Comparison of ENCODE assay signal across 19 cellular contexts in genomic region chr2:102453497-102453896, GRCh38. TPM values are rescaled to one million over a fixed set of nuclear protein-coding genes. Genes with fewer than 3 reads are reported as not detected.
DNase-seq lines count a peak whose midpoint lies in the region; ATAC-seq, FAIRE-seq and TF ChIP-seq lines count a peak whose summit lies in the region.
"Had no signal": no experiment of that assay in that cellular context is flagged by ENCODE, and none has a peak within 500 bp of the region (broad histone marks: within the 10 kb centered on the region; RNA-seq: fewer than 3 reads in every experiment).

No MANE protein-coding gene starts in this region.

- no peak overlapping the region for H3K9ac ChIP-seq in colonic mucosa (ENCODE audit: low read depth in 2 of 2, low read length in 2 of 2)
- H3K9ac ChIP-seq: BLaER1 treated with 17β-estradiol and CSF1 and Interleukin-3, amounts not matched to agents 10 nM and 100 nM; KMS-11 had no signal

- H3K9me3 ChIP-seq in colonic mucosa (no peaks in the 10 kb centered on the region), small intestine (ENCODE audit: control insufficient read depth, low read depth) (no peaks in the 10 kb centered on the region)
- H3K9me3 ChIP-seq in naive thymus-derived CD4-positive, alpha-beta T cell (ENCODE audit: control insufficient read depth in 2 of 3, low read length in 3 of 3): no peaks in the 10 kb centered on the region
- H3K9me3 ChIP-seq: A549, MG63 had no signal

- CTCF ChIA-PET in activated CD8-positive, alpha-beta T cell treated with anti-CD3 and anti-CD28 coated beads for 36 hours (lab: Charles Lee): interaction anchor here (1.2 to 3.4 kb wide), 3 partner anchors 10 to 162 kb away, joined by 4 to 17 read pairs (median 7); partner anchors contain the start of gene SLC9A4
- CTCF ChIA-PET in activated CD8-positive, alpha-beta T cell treated with anti-CD3 and anti-CD28 coated beads, Interleukin-2, amount 10 ng/mL, durations not matched to agents 7 days and 5 days (lab: Charles Lee): interaction anchor here (0.8 to 5.3 kb wide), 5 partner anchors 10 to 218 kb away, joined by 3 to 20 read pairs (median 4); partner anchors contain the start of gene SLC9A4
- CTCF ChIA-PET in naive thymus-derived CD4-positive, alpha-beta T cell (lab: Charles Lee): interaction anchor here (2.2 kb wide), 1 partner anchor 10 kb away, joined by 7 read pairs; no protein-coding TSS in a partner anchor

- H3K4me3 Mint-ChIP-seq in activated CD8-positive, alpha-beta T cell treated with anti-CD3 and anti-CD28 coated beads for 36 hours: no peak overlapping the region
- H3K4me3 Mint-ChIP-seq in activated CD8-positive, alpha-beta T cell treated with anti-CD3 and anti-CD28 coated beads, Interleukin-2, amount 10 ng/mL, durations not matched to agents 7 days and 5 days: no peak overlapping the region
- H3K4me3 Mint-ChIP-seq in naive thymus-derived CD4-positive, alpha-beta T cell: no peak overlapping the region

- H3K4me3 ChIP-seq in colonic mucosa (no peak overlapping the region), small intestine (ENCODE audit: low read depth in 1 of 2, low read length in 2 of 2) (no peak overlapping the region)
- H3K4me3 ChIP-seq in naive thymus-derived CD4-positive, alpha-beta T cell (ENCODE audit: low read length): no peak overlapping the region
- H3K4me3 ChIP-seq: A549; BLaER1 treated with 17β-estradiol and CSF1 and Interleukin-3, amounts not matched to agents 10 nM and 100 nM; MG63 had no signal

- H3K27ac ChIP-seq in colonic mucosa: no peak overlapping the region
- H3K27ac ChIP-seq in small intestine (ENCODE audit: low read depth in 1 of 2, low read length in 1 of 2): no peak overlapping the region
- no peak overlapping the region for H3K27ac ChIP-seq in naive thymus-derived CD4-positive, alpha-beta T cell (ENCODE audit: low read depth, low read length)
- H3K27ac ChIP-seq: A549; BLaER1 treated with 17β-estradiol and CSF1 and Interleukin-3, amounts not matched to agents 10 nM and 100 nM; KMS-11 had no signal

- H3K36me3 ChIP-seq in colonic mucosa (no peaks in the 10 kb centered on the region), small intestine (ENCODE audit: control insufficient read depth in 2 of 2, insufficient read depth in 2 of 2, low read length in 2 of 2) (no peaks in the 10 kb centered on the region)
- no peaks in the 10 kb centered on the region for H3K36me3 ChIP-seq in naive thymus-derived CD4-positive, alpha-beta T cell (ENCODE audit: control insufficient read depth in 2 of 3, insufficient read depth in 3 of 3, low read length in 3 of 3)
- H3K36me3 ChIP-seq: BLaER1 treated with 17β-estradiol and CSF1 and Interleukin-3, amounts not matched to agents 10 nM and 100 nM; MG63 had no signal

- no peak overlapping the region for H3K27ac Mint-ChIP-seq in activated CD8-positive, alpha-beta T cell treated with anti-CD3 and anti-CD28 coated beads for 36 hours
- no peak overlapping the region for H3K27ac Mint-ChIP-seq in activated CD8-positive, alpha-beta T cell treated with anti-CD3 and anti-CD28 coated beads, Interleukin-2, amount 10 ng/mL, durations not matched to agents 7 days and 5 days
- H3K27ac Mint-ChIP-seq in naive thymus-derived CD4-positive, alpha-beta T cell: no peak overlapping the region

- H3K27me3 ChIP-seq in colonic mucosa (no peaks in the 10 kb centered on the region), small intestine (ENCODE audit: control insufficient read depth in 2 of 2, insufficient read depth in 2 of 2, low read length in 2 of 2) (no peaks in the 10 kb centered on the region)
- no peaks in the 10 kb centered on the region for H3K27me3 ChIP-seq in naive thymus-derived CD4-positive, alpha-beta T cell (ENCODE audit: control insufficient read depth in 2 of 2, insufficient read depth in 2 of 2, low read length in 2 of 2)
- H3K27me3 ChIP-seq: BLaER1 treated with 17β-estradiol and CSF1 and Interleukin-3, amounts not matched to agents 10 nM and 100 nM; MG63 had no signal

- FAIRE-seq in small intestine (lab: Jason Lieb, UNC): no peak
- FAIRE-seq: A549 had no signal

- intact Hi-C loops in activated CD8-positive, alpha-beta T cell treated with anti-CD3 and anti-CD28 coated beads for 36 hours (cut with micrococcal nuclease): no loop called here
- intact Hi-C loops in colonic mucosa (cut with DNase I): loop anchor here (10.0 kb wide), 1 partner anchor 429 kb away; no protein-coding TSS in a partner anchor
- intact Hi-C loops in naive thymus-derived CD4-positive, alpha-beta T cell (cut with micrococcal nuclease): no loop called here

- peaks cover 4% of the 10 kb centered on the region for H3K27me3 Mint-ChIP-seq in activated CD8-positive, alpha-beta T cell treated with anti-CD3 and anti-CD28 coated beads for 36 hours
- H3K27me3 Mint-ChIP-seq in activated CD8-positive, alpha-beta T cell treated with anti-CD3 and anti-CD28 coated beads, Interleukin-2, amount 10 ng/mL, durations not matched to agents 7 days and 5 days (ENCODE audit: low read depth): peaks cover 2% of the 10 kb centered on the region
- H3K27me3 Mint-ChIP-seq in naive thymus-derived CD4-positive, alpha-beta T cell: peaks cover 0 to 8% (median 7%) of the 10 kb centered on the region in 5 donors

- ATAC-seq in activated CD8-positive, alpha-beta T cell treated with anti-CD3 and anti-CD28 coated beads for 36 hours: no peak
- no peak for ATAC-seq in activated CD8-positive, alpha-beta T cell treated with anti-CD3 and anti-CD28 coated beads, Interleukin-2, amount 10 ng/mL, durations not matched to agents 7 days and 5 days
- ATAC-seq in naive thymus-derived CD4-positive, alpha-beta T cell: no peak
- ATAC-seq in HG03342 (IDR thresholded peaks at IDR 0.05; ENCODE audit: unreplicated experiment): no peak
- ATAC-seq: A549, SK-N-SH treated with all-trans-retinoic acid at 6 μM for 48 hours had no signal

- H3K9me3 Mint-ChIP-seq in activated CD8-positive, alpha-beta T cell treated with anti-CD3 and anti-CD28 coated beads for 36 hours: no peaks in the 10 kb centered on the region
- H3K9me3 Mint-ChIP-seq in activated CD8-positive, alpha-beta T cell treated with anti-CD3 and anti-CD28 coated beads, Interleukin-2, amount 10 ng/mL, durations not matched to agents 7 days and 5 days (ENCODE audit: insufficient read depth): no peaks in the 10 kb centered on the region
- H3K9me3 Mint-ChIP-seq in naive thymus-derived CD4-positive, alpha-beta T cell: peaks cover 0 to 10% (median 0%) of the 10 kb centered on the region in 11 donors

- H3K4me1 Mint-ChIP-seq in activated CD8-positive, alpha-beta T cell treated with anti-CD3 and anti-CD28 coated beads for 36 hours (ENCODE audit: low read depth): peaks cover 15% of the 10 kb centered on the region
- peaks cover 30% of the 10 kb centered on the region for H3K4me1 Mint-ChIP-seq in activated CD8-positive, alpha-beta T cell treated with anti-CD3 and anti-CD28 coated beads, Interleukin-2, amount 10 ng/mL, durations not matched to agents 7 days and 5 days (ENCODE audit: low read depth)
- H3K4me1 Mint-ChIP-seq in naive thymus-derived CD4-positive, alpha-beta T cell: peaks cover 0 to 16% (median 4%) of the 10 kb centered on the region in 7 donors

- no peak for TF ChIP-seq CTCF in activated CD8-positive, alpha-beta T cell treated with anti-CD3 and anti-CD28 coated beads for 36 hours (IDR thresholded peaks at IDR 0.05)
- no peak for TF ChIP-seq CTCF in colonic mucosa (IDR thresholded peaks at IDR 0.05)

- peak; percentile 27 for DNase-seq in activated CD8-positive, alpha-beta T cell treated with anti-CD3 and anti-CD28 coated beads for 36 hours
- DNase-seq in activated CD8-positive, alpha-beta T cell treated with anti-CD3 and anti-CD28 coated beads, Interleukin-2, amount 10 ng/mL, durations not matched to agents 7 days and 5 days: no peak
- DNase-seq in NCI-H128 (lab: John Stamatoyannopoulos, UW; ENCODE audit: unreplicated experiment) (peak; percentile 41), colonic mucosa (peak; percentile 40), small intestine (peak; percentile 90), NCI-H226 (no peak)
- DNase-seq in naive thymus-derived CD4-positive, alpha-beta T cell: no peak
- DNase-seq: MG63, NCI-H1417, NCI-H187 treated with DMSO at 0.1 percent for 48 hours, NCI-H2171 treated with DMSO at 0.1 percent for 48 hours, NCI-H524 treated with DMSO at 0.1 percent for 48 hours, SHP77 had no signal

- H3K36me3 Mint-ChIP-seq in activated CD8-positive, alpha-beta T cell treated with anti-CD3 and anti-CD28 coated beads for 36 hours (ENCODE audit: low read depth): no peaks in the 10 kb centered on the region
- peaks cover 33% of the 10 kb centered on the region for H3K36me3 Mint-ChIP-seq in activated CD8-positive, alpha-beta T cell treated with anti-CD3 and anti-CD28 coated beads, Interleukin-2, amount 10 ng/mL, durations not matched to agents 7 days and 5 days (ENCODE audit: low read depth)
- peaks cover 0 to 8% (median 4%) of the 10 kb centered on the region in 5 donors for H3K36me3 Mint-ChIP-seq in naive thymus-derived CD4-positive, alpha-beta T cell

- WGBS in small intestine, 3 donors: 21 to 43% (median 31%) methylated on average over 4 of the region's 4 CpGs

- POLR2A ChIA-PET in activated CD8-positive, alpha-beta T cell treated with anti-CD3 and anti-CD28 coated beads for 36 hours (lab: Charles Lee): no interaction called here
- POLR2A ChIA-PET in activated CD8-positive, alpha-beta T cell treated with anti-CD3 and anti-CD28 coated beads, Interleukin-2, amount 10 ng/mL, durations not matched to agents 7 days and 5 days (lab: Charles Lee): no interaction called here
- POLR2A ChIA-PET in naive thymus-derived CD4-positive, alpha-beta T cell (lab: Charles Lee): no interaction called here

- no peaks in the 10 kb centered on the region for H3K4me1 ChIP-seq in colonic mucosa
- peaks cover 0 to 7% of the 10 kb centered on the region in 2 donors for H3K4me1 ChIP-seq in small intestine (ENCODE audit: control insufficient read depth in 2 of 2, insufficient read depth in 1 of 2, low read depth in 1 of 2, low read length in 1 of 2)
- H3K4me1 ChIP-seq in naive thymus-derived CD4-positive, alpha-beta T cell (ENCODE audit: control insufficient read depth in 2 of 2, insufficient read depth in 2 of 2, low read length in 2 of 2): no peaks in the 10 kb centered on the region
- H3K4me1 ChIP-seq: A549 had no signal

RNA-seq across cellular contexts. Expression of gene SLC9A4, which starts 19.5 kb away (rescaled TPM):
- total RNA-seq in activated CD8-positive, alpha-beta T cell treated with anti-CD3 and anti-CD28 coated beads for 36 hours: under 1 TPM in 1 of 2 experiments, not detected in 1; 0.07 TPM
- under 1 TPM; 0.08 TPM for total RNA-seq in activated CD8-positive, alpha-beta T cell treated with anti-CD3 and anti-CD28 coated beads, Interleukin-2, amount 10 ng/mL, durations not matched to agents 7 days and 5 days
- under 1 TPM in 1 of 2 donors, not detected in 1; 0.15 TPM for total RNA-seq in colonic mucosa
- polyA plus RNA-seq in small intestine: under 1 TPM in 1 of 3 donors, not detected in 2; 0.07 TPM
- total RNA-seq in naive thymus-derived CD4-positive, alpha-beta T cell: under 1 TPM; 0.05 to 0.15 (median 0.08) TPM
- polyA plus RNA-seq in naive thymus-derived CD4-positive, alpha-beta T cell: not detected
- total RNA-seq: H4 had no signal
- polyA plus RNA-seq: A549 had no signal

RNA-seq across cellular contexts. Expression of gene IL18RAP, which starts 30.5 kb away (rescaled TPM):
- total RNA-seq in activated CD8-positive, alpha-beta T cell treated with anti-CD3 and anti-CD28 coated beads for 36 hours: 1 to 10 TPM; 5.8 to 6.0 TPM
- 10 to 100 TPM; 22.7 to 25.2 TPM for total RNA-seq in activated CD8-positive, alpha-beta T cell treated with anti-CD3 and anti-CD28 coated beads, Interleukin-2, amount 10 ng/mL, durations not matched to agents 7 days and 5 days
- under 1 TPM; 0.42 to 0.69 TPM for total RNA-seq in colonic mucosa
- polyA plus RNA-seq in small intestine: under 1 TPM; 0.22 to 1.00 (median 0.27) TPM
- total RNA-seq in naive thymus-derived CD4-positive, alpha-beta T cell: 10 to 100 TPM in 2 of 5 experiments, 1 to 10 TPM in 1, under 1 TPM in 1, not detected in 1; 0.30 to 17.1 (median 7.5) TPM
- not detected for polyA plus RNA-seq in naive thymus-derived CD4-positive, alpha-beta T cell

Comparison
In these comparisons a context has a peak if more than half of its experiments do, and no peak if none do; other contexts are left out.
1. DNase-seq: peak in activated CD8-positive, alpha-beta T cell treated with anti-CD3 and anti-CD28 coated beads for 36 hours (single experiment), NCI-H128 (single experiment), colonic mucosa (single experiment) and small intestine (single experiment); none in activated CD8-positive, alpha-beta T cell treated with anti-CD3 and anti-CD28 coated beads, Interleukin-2, amount 10 ng/mL, durations not matched to agents 7 days and 5 days (single experiment), naive thymus-derived CD4-positive, alpha-beta T cell (0 of 9) and NCI-H226 (single experiment).